9 cellular contexts compared by ENCODE assay signal in the genomic region with DNA sequence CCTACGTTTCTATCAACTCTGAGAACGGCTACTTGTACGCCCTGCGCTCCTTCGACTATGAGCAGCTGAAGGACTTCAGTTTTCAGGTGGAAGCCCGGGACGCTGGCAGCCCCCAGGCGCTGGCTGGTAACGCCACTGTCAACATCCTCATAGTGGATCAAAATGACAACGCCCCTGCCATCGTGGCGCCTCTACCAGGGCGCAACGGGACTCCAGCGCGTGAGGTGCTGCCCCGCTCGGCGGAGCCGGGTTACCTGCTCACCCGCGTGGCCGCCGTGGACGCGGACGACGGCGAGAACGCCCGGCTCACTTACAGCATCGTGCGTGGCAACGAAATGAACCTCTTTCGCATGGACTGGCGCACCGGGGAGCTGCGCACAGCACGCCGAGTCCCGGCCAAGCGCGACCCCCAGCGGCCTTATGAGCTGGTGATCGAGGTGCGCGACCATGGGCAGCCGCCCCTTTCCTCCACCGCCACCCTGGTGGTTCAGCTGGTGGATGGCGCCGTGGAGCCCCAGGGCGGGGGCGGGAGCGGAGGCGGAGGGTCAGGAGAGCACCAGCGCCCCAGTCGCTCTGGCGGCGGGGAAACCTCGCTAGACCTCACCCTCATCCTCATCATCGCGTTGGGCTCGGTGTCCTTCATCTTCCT. TPM values are rescaled to one million over a fixed set of nuclear protein-coding genes. Genes with fewer than 3 reads are reported as not detected.
DNase-seq lines count a peak whose midpoint lies in the region; ATAC-seq and TF ChIP-seq lines count a peak whose summit lies in the region.
"Had no signal": no experiment of that assay in that cellular context is flagged by ENCODE, and none has a peak within 500 bp of the region (broad histone marks: within the 10 kb centered on the region; RNA-seq: fewer than 3 reads in every experiment).

No MANE protein-coding gene starts in this region.

- H3K9me3 ChIP-seq in thoracic aorta, result no peaks in the 10 kb centered on the region

- H3K27ac ChIP-seq in thoracic aorta, result peak overlapping the region; percentile 80 to 86

- peak; percentile 37 for TF ChIP-seq CTCF in astrocyte of the spinal cord (IDR thresholded peaks at IDR 0.05; ENCODE audit: low read depth, low read length)
- peak; percentile 43 for TF ChIP-seq CTCF in thoracic aorta (IDR thresholded peaks at IDR 0.05)

- H3K4me3 ChIP-seq in astrocyte of the spinal cord (ENCODE audit: low read depth, low read length), result peak overlapping the region; percentile 65
- H3K4me3 ChIP-seq in thoracic aorta, result peak overlapping the region; percentile 80

- H3K4me1 ChIP-seq in thoracic aorta (ENCODE audit: control insufficient read depth in 1 of 2, low read depth in 2 of 2), result peaks cover 0 to 15% of the 10 kb centered on the region in 2 donors

- H3K27me3 ChIP-seq in thoracic aorta (replicated peaks; ENCODE audit: insufficient read depth), result no peaks in the 10 kb centered on the region

- H3K36me3 ChIP-seq in thoracic aorta, result no peaks in the 10 kb centered on the region

- DNase-seq in activated CD4-positive, alpha-beta T cell treated with anti-CD3 and anti-CD28 coated beads for 48 hours, result peak; percentile 6
- DNase-seq in activated CD4-positive, alpha-beta T cell treated with anti-CD3 and anti-CD28 coated beads, Interleukin-2, amount 50 U/mL, for 1 hour, result no peak
- DNase-seq in astrocyte of the spinal cord (ENCODE audit: low read depth, low spot score), result peak; percentile 46
- peak; percentile 75 for DNase-seq in left kidney (ENCODE audit: low read depth, low spot score)
- no peak for DNase-seq in thoracic aorta (ENCODE audit: low spot score)
- DNase-seq in cerebellar cortex (ENCODE audit: low spot score), result no peak
- DNase-seq in cortex of kidney (lab: John Stamatoyannopoulos, UW), result no peak
- DNase-seq: effector CD8-positive, alpha-beta T cell had no signal

- in situ Hi-C loops in astrocyte of the spinal cord (cut with HindIII; ENCODE audit: low sequenced_read_pairs), result no loop called here

- ATAC-seq in thoracic aorta (ENCODE audit: insufficient number of reproducible peaks, low FRiP score, low read depth) (no peak), HG03469 (IDR thresholded peaks at IDR 0.05; ENCODE audit: unreplicated experiment) (no peak)

RNA-seq across cellular contexts. Expression of gene PCDH10, which starts 2.7 kb away (rescaled TPM):
- total RNA-seq in thoracic aorta, result 10 to 100 TPM; 51.4 to 70.8 TPM

Comparison
In these comparisons a context has a peak if more than half of its experiments do, and no peak if none do; other contexts are left out.
1. DNase-seq: peak in activated CD4-positive, alpha-beta T cell treated with anti-CD3 and anti-CD28 coated beads for 48 hours (single experiment), astrocyte of the spinal cord (single experiment) and left kidney (single experiment); none in activated CD4-positive, alpha-beta T cell treated with anti-CD3 and anti-CD28 coated beads, Interleukin-2, amount 50 U/mL, for 1 hour (single experiment), thoracic aorta (single experiment), cerebellar cortex (single experiment) and cortex of kidney (single experiment).